In the genomic region with DNA sequence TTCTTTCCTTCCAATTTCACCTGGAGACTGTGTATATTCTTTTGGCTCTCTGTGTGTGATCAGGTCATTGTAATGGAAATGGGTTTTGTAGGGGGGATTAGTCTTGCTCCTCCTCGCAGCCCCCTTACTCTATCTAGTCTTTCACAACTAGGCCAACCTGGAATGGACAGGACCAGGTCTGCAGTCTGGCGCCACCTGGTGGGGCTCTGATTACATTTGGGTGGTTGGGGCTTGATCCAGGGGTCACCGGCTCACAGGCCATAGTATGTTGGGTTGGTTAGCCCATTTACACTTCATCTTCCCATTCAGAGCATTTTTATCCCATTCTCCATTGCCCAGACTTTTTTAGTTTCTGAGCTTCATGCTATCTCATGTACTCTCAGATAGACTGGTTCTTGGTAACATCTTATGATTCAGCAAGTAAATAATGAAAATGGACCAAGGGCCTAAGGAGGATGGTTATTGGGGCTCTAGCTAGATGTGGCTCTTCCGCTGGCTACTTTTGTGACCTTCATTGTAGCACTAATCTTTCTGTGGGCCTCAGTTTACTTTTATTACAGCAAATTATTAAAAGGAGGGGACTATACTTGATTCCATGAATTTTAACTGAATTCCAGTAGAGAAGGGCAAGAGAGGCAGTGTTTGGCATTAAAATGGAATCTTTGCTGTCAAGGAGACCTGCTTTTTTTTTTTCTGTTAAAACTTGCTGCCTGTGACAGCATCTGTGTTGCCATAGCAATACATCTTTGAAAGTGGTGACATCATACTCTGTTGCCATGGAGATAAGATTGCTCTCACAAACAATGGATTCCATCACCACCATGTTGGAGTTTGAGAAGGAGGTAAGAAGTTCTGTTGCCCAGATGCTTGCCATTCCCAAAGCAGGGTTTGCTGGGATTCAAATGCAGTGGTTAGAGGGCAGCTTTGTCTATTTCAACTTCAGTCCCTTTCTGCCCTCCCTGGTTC, we compare ENCODE assay signal across 8 cellular contexts.
A peak's percentile ranks its signal among the peaks of the same experiment; 100 is the strongest.
DNase-seq lines count a peak whose midpoint lies in the region; TF ChIP-seq lines count a peak whose summit lies in the region.

No MANE protein-coding gene starts in this region.

- TF ChIP-seq CTCF in Calu3 (IDR thresholded peaks at IDR 0.05; ENCODE audit: unreplicated experiment) (peak; percentile 83), type B pancreatic cell (conservative IDR thresholded peaks at IDR 0.05) (peak; percentile 82)

- H3K23ac ChIP-seq in neuronal stem cell (ENCODE audit: low read depth, low read length, poor library complexity), result no peak overlapping the region

- in situ Hi-C loops in HAP-1 (cut with MboI; ENCODE audit: low sequenced_read_pairs), result no loop called here

- H3K4me1 ChIP-seq in HAP-1 (peaks cover 7% of the 10 kb centered on the region), neuronal stem cell (ENCODE audit: control insufficient read depth in 2 of 2, insufficient read depth in 1 of 2, low read depth in 1 of 2, low read length in 2 of 2) (peaks cover 5 to 12% of the 10 kb centered on the region in 2 donors)

- H3K18ac ChIP-seq in neuronal stem cell (ENCODE audit: low read length), result no peak overlapping the region

- H2BK15ac ChIP-seq in neuronal stem cell (ENCODE audit: low read length), result no peak overlapping the region

- no peak overlapping the region for H3K4me2 ChIP-seq in neuronal stem cell (ENCODE audit: insufficient read depth, low read length, poor library complexity, severe bottlenecking)

- H3K27me3 Mint-ChIP-seq in Calu3 (ENCODE audit: unreplicated experiment), result no peaks in the 10 kb centered on the region
- no peaks in the 10 kb centered on the region for H3K27me3 Mint-ChIP-seq in type B pancreatic cell

- H3K27ac Mint-ChIP-seq in Calu3 (ENCODE audit: unreplicated experiment) (no peak overlapping the region), type B pancreatic cell (peak overlapping the region; percentile 33)

- H3K4me3 ChIP-seq in HAP-1, result no peak overlapping the region
- no peak overlapping the region for H3K4me3 ChIP-seq in neuronal stem cell (ENCODE audit: low read length in 2 of 2)

- intact Hi-C loops in Calu3 (cut with micrococcal nuclease; ENCODE audit: unreplicated experiment), result loop anchor here (5.0 to 10.0 kb wide), 2 partner anchors 72 to 209 kb away; no protein-coding TSS in a partner anchor

- no CpG with 5 or more reads among the region's 4 CpGs for WGBS in neuronal stem cell (ENCODE audit: extremely low coverage in 2 of 2, insufficient read length in 2 of 2, insufficient replicate concordance in 1 of 2), 2 donors

- no peak overlapping the region for H2BK120ac ChIP-seq in neuronal stem cell (ENCODE audit: low read depth, low read length)

- H2AFZ ChIP-seq in neuronal stem cell (ENCODE audit: low read length), result no peak overlapping the region

- H3K27me3 ChIP-seq in HAP-1 (ENCODE audit: low read depth) (no peaks in the 10 kb centered on the region), neuronal stem cell (ENCODE audit: control insufficient read depth in 3 of 3, insufficient read depth in 3 of 3, low read depth in 1 of 3, low read length in 3 of 3) (no peaks in the 10 kb centered on the region)

- no peak overlapping the region for H3K27ac ChIP-seq in neuronal stem cell (replicated peaks; ENCODE audit: low read length)

- H3K79me1 ChIP-seq in neuronal stem cell (ENCODE audit: low read depth, low read length), result no peaks in the 10 kb centered on the region

- H3K36me3 Mint-ChIP-seq in Calu3 (ENCODE audit: insufficient read depth, unreplicated experiment), result no peaks in the 10 kb centered on the region
- H3K36me3 Mint-ChIP-seq in type B pancreatic cell, result peaks cover 44% of the 10 kb centered on the region

- H3K9me3 Mint-ChIP-seq in Calu3 (ENCODE audit: low read depth, unreplicated experiment) (no peaks in the 10 kb centered on the region), type B pancreatic cell (no peaks in the 10 kb centered on the region)

- H3K9me3 ChIP-seq in HAP-1 (no peaks in the 10 kb centered on the region), neuronal stem cell (replicated peaks in 1 of 2; ENCODE audit: control insufficient read depth in 2 of 2, insufficient read depth in 1 of 2, low read depth in 1 of 2, low read length in 2 of 2) (no peaks in the 10 kb centered on the region)

- H3K14ac ChIP-seq in neuronal stem cell (ENCODE audit: low read length), result no peak overlapping the region

- H4K8ac ChIP-seq in neuronal stem cell (ENCODE audit: low read depth, low read length), result no peak overlapping the region

- H4K91ac ChIP-seq in neuronal stem cell (ENCODE audit: low read depth, low read length, poor library complexity), result no peak overlapping the region

- no peak overlapping the region for H3K4ac ChIP-seq in neuronal stem cell (ENCODE audit: low read length)

- no peak overlapping the region for H2BK12ac ChIP-seq in neuronal stem cell (ENCODE audit: low read length)

- BruUV-seq in Calu3 (replicated peaks; lab: Mats Ljungman, UMichigan), result no TSS peak

- no peak overlapping the region for H3K4me3 Mint-ChIP-seq in Calu3 (ENCODE audit: low read depth, unreplicated experiment)
- H3K4me3 Mint-ChIP-seq in type B pancreatic cell, result no peak overlapping the region

- no peaks in the 10 kb centered on the region for H3K36me3 ChIP-seq in HAP-1 (replicated peaks)
- peaks cover 0 to 2% of the 10 kb centered on the region in 2 donors for H3K36me3 ChIP-seq in neuronal stem cell (replicated peaks in 1 of 2; ENCODE audit: control insufficient read depth in 2 of 2, insufficient read depth in 2 of 2, low read length in 2 of 2)

- no peak overlapping the region for H2AK5ac ChIP-seq in neuronal stem cell (ENCODE audit: low read depth, low read length)

- DNase-seq in Calu3 (peak; percentile 81), HAP-1 (ENCODE audit: low spot score in 2 of 2) (peak; percentile 47 to 83), NCI-H446 treated with DMSO at 0.1 percent for 48 hours (lab: John Stamatoyannopoulos, UW) (peak; percentile 9), fibroblast of gingiva (ENCODE audit: low read depth) (peak; percentile 63), neuronal stem cell (ENCODE audit: low spot score) (peak; percentile 67), type B pancreatic cell (ENCODE audit: extremely low spot score, unreplicated experiment) (no peak), GOT3 (lab: John Stamatoyannopoulos, UW) (no peak)
- peak; percentile 61 for DNase-seq in activated CD8-positive, alpha-beta memory T cell treated with anti-CD3 and anti-CD28 coated beads, Interleukin-2, amount 50 U/mL, for 4 hours

- no peak overlapping the region for H2BK5ac ChIP-seq in neuronal stem cell (ENCODE audit: low read length)

- no peak overlapping the region for H3K9ac ChIP-seq in neuronal stem cell (ENCODE audit: low read depth, low read length, poor library complexity)

- CTCF ChIA-PET in Calu3 (lab: Charles Lee), result interaction anchor here (0.6 to 2.2 kb wide), 3 partner anchors 8 to 72 kb away, joined by 3 to 11 read pairs (median 4); no protein-coding TSS in a partner anchor

- H3K4me1 Mint-ChIP-seq in Calu3 (ENCODE audit: low read depth, unreplicated experiment) (no peaks in the 10 kb centered on the region), type B pancreatic cell (ENCODE audit: unreplicated experiment) (peaks cover 20% of the 10 kb centered on the region)

Comparison
In these comparisons a context has a peak if more than half of its experiments do, and no peak if none do; other contexts are left out.
1. DNase-seq: peak in Calu3 (single experiment), HAP-1 (2 of 2), NCI-H446 treated with DMSO at 0.1 percent for 48 hours (single experiment), activated CD8-positive, alpha-beta memory T cell treated with anti-CD3 and anti-CD28 coated beads, Interleukin-2, amount 50 U/mL, for 4 hours (single experiment), fibroblast of gingiva (single experiment) and neuronal stem cell (single experiment); none in type B pancreatic cell (single experiment) and GOT3 (single experiment).